In the genomic region with DNA sequence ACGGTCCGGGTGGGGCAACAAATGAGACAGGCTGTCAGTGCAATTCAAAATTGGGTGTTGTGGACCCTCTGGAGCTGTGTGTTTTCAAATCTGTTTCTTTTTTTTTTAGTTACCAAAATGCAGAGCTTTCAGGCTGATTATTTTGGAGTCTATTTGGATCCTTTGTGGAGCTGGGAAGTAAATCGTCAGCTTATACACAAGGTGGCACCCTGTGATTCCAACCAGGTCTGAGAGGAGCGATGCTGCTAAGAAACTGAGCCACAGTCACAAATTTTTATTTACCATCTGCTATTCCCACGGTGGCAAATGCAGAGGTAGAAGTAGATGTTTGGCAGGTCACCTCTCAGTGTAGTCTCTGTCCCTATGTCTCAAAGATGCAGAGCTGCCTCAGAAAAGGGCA, we compare ENCODE assay signal across 11 cellular contexts. TPM values are rescaled to one million over a fixed set of nuclear protein-coding genes. Genes with fewer than 3 reads are reported as not detected.
DNase-seq lines count a peak whose midpoint lies in the region; ATAC-seq and TF ChIP-seq lines count a peak whose summit lies in the region.
"Had no signal": no experiment of that assay in that cellular context is flagged by ENCODE, and none has a peak within 500 bp of the region (broad histone marks: within the 10 kb centered on the region; RNA-seq: fewer than 3 reads in every experiment).

No MANE protein-coding gene starts in this region.

- no peak overlapping the region for H3K56ac ChIP-seq in H9 (ENCODE audit: insufficient read length, low read depth, low read length)

- H2BK20ac ChIP-seq in H9 (ENCODE audit: low read depth, low read length, poor library complexity, severe bottlenecking), result no peak overlapping the region

- H3K9me3 ChIP-seq in H9 (ENCODE audit: control insufficient read depth, low read depth, low read length) (no peaks in the 10 kb centered on the region), adipocyte (ENCODE audit: control insufficient read depth, low read length) (no peaks in the 10 kb centered on the region)
- H3K9me3 ChIP-seq: ascending aorta had no signal

- H2BK120ac ChIP-seq in H9 (ENCODE audit: low read depth, low read length, poor library complexity, severe bottlenecking), result no peak overlapping the region

- no peak overlapping the region for H3T11ph ChIP-seq in H9 (ENCODE audit: low read length)

- H3K36me3 Mint-ChIP-seq in H9 (ENCODE audit: insufficient read depth in 1 of 3, low read depth in 3 of 3), result peaks cover 0 to 2% (median 0%) of the 10 kb centered on the region in 3 experiments; a peak in 1 of 7 replicates

- no peak overlapping the region for H4K91ac ChIP-seq in H9 (ENCODE audit: insufficient read length, low read depth, low read length)

- H3K36me3 ChIP-seq in adipocyte (ENCODE audit: control insufficient read depth, insufficient read depth, low read length, severe bottlenecking), result no peaks in the 10 kb centered on the region
- H3K36me3 ChIP-seq: ascending aorta had no signal

- H3K27me3 ChIP-seq in H9 (ENCODE audit: insufficient read depth, low read length) (no peaks in the 10 kb centered on the region), adipocyte (replicated peaks; ENCODE audit: control insufficient read depth, insufficient read depth, low read length) (peaks cover 25% of the 10 kb centered on the region), foreskin keratinocyte (no peaks in the 10 kb centered on the region)
- H3K27me3 ChIP-seq: ascending aorta had no signal

- H2AFZ ChIP-seq in H9 (ENCODE audit: low read length), result peak overlapping the region; percentile 57

- H3K4me2 ChIP-seq in H9 (ENCODE audit: insufficient read depth, insufficient read length, low read length), result no peak overlapping the region

- H2AK5ac ChIP-seq in H9 (ENCODE audit: insufficient read length, low read length), result no peak overlapping the region

- TF ChIP-seq CTCF in AG09319 (IDR thresholded peaks at IDR 0.05; ENCODE audit: low read depth, low read length) (peak; percentile 43), H9 (conservative IDR thresholded peaks at IDR 0.05) (peak; percentile 25; the same call in 1 of the 3 replicates), foreskin keratinocyte (conservative IDR thresholded peaks at IDR 0.05) (peak; percentile 36)

- ATAC-seq in foreskin keratinocyte (no peak), HG03520 (IDR thresholded peaks at IDR 0.05; ENCODE audit: unreplicated experiment) (no peak)

- peaks cover 8% of the 10 kb centered on the region for H3K23me2 ChIP-seq in H9 (ENCODE audit: insufficient read length, low read depth, low read length, poor library complexity, severe bottlenecking)

- no peak overlapping the region for H2BK12ac ChIP-seq in H9 (ENCODE audit: insufficient read length, low read depth, low read length)

- H3K18ac ChIP-seq in H9 (ENCODE audit: insufficient read length, low read depth, low read length), result no peak overlapping the region

- H3K9ac ChIP-seq in H9 (ENCODE audit: extremely low read depth, insufficient read length, low read length) (no peak overlapping the region), adipocyte (ENCODE audit: low read length) (no peak overlapping the region)

- H3K27me3 Mint-ChIP-seq in H9 (ENCODE audit: low read depth), result peaks cover 16% of the 10 kb centered on the region

- H3K4ac ChIP-seq in H9 (ENCODE audit: low read depth, low read length), result no peak overlapping the region

- H3K4me3 Mint-ChIP-seq in H9, result no peak overlapping the region

- H3K79me2 ChIP-seq in H9 (ENCODE audit: insufficient read depth, low read length), result peaks cover under 1% of the 10 kb centered on the region

- WGBS in H9 (ENCODE audit: extremely low coverage, insufficient read length, low lambda C conversion rate), result no CpG with 5 or more reads among the region's 5 CpGs

- H3K27ac ChIP-seq in H9 (ENCODE audit: insufficient read length, low read depth, low read length) (no peak overlapping the region), foreskin keratinocyte (no peak overlapping the region)
- H3K27ac ChIP-seq: ascending aorta had no signal

- no peak overlapping the region for H3K4me3 ChIP-seq in adipocyte (ENCODE audit: low read length)
- H3K4me3 ChIP-seq: ascending aorta had no signal

- no peak overlapping the region for H2BK5ac ChIP-seq in H9 (ENCODE audit: insufficient read length, low read length)

- peak; percentile 19 for DNase-seq in AG09319 (ENCODE audit: extremely low read depth, low read depth)
- DNase-seq in H9, result no peak
- peak; percentile 25 for DNase-seq in adipocyte (ENCODE audit: low read depth)
- DNase-seq in foreskin keratinocyte, result no peak
- DNase-seq in midbrain (lab: John Stamatoyannopoulos, UW), result no peak
- DNase-seq in glomerular visceral epithelial cell (ENCODE audit: extremely low spot score), result no peak
- DNase-seq in DMS79 (lab: John Stamatoyannopoulos, UW), result no peak
- DNase-seq: activated T-cell treated with anti-CD3 and anti-CD28 coated beads, Interleukin-2, amount 50 U/mL, for 48 hours; naive B cell had no signal

- H3K79me1 ChIP-seq in H9 (ENCODE audit: insufficient read depth, low read depth, low read length, poor library complexity, severe bottlenecking), result no peaks in the 10 kb centered on the region

- H4K5ac ChIP-seq in H9 (ENCODE audit: insufficient read length, low read depth, low read length), result no peak overlapping the region

- H3K4me1 ChIP-seq in H9 (ENCODE audit: insufficient read depth, low read length) (no peaks in the 10 kb centered on the region; the same call in 1 of the 2 replicates), adipocyte (ENCODE audit: control insufficient read depth, insufficient read depth, low read length) (peaks cover 3% of the 10 kb centered on the region), foreskin keratinocyte (peaks cover 12% of the 10 kb centered on the region)

- no peak overlapping the region for H3K23ac ChIP-seq in H9 (ENCODE audit: insufficient read length, low read depth, low read length)

- peaks cover 17% of the 10 kb centered on the region in 2 experiments for H3K4me1 Mint-ChIP-seq in H9

- no peak overlapping the region for H4K8ac ChIP-seq in H9 (replicated peaks; ENCODE audit: insufficient read length, low read depth, low read length)

- H2BK15ac ChIP-seq in H9 (ENCODE audit: low read depth, low read length), result no peak overlapping the region

- H3K9me3 Mint-ChIP-seq in H9, result peaks cover 0 to 2% of the 10 kb centered on the region in 2 experiments; a peak in 1 of 5 replicates
- H3K9me3 Mint-ChIP-seq: naive B cell had no signal

- no peak overlapping the region for H3K14ac ChIP-seq in H9 (ENCODE audit: insufficient read depth, low read length)

- no peaks in the 10 kb centered on the region for H4K20me1 ChIP-seq in H9 (ENCODE audit: control insufficient read depth, insufficient read depth, insufficient read length)

- H3K27ac Mint-ChIP-seq in H9, result no peak overlapping the region
- H3K27ac Mint-ChIP-seq: naive B cell had no signal

RNA-seq across cellular contexts. Expression of a gene that starts 3.8 kb away (rescaled TPM):
- total RNA-seq in H9 (2021) (31.3 and 31.5 TPM in 2 replicates), foreskin keratinocyte (11.3 and 11.5 TPM in 2 replicates)
- 2.6 and 3.2 TPM in 2 replicates for polyA plus RNA-seq in foreskin keratinocyte

Comparison
In these comparisons a context has a peak if more than half of its experiments do, and no peak if none do; other contexts are left out.
1. DNase-seq: peak in AG09319 (single experiment) and adipocyte (single experiment); none in H9 (single experiment), foreskin keratinocyte (0 of 2), midbrain (single experiment), glomerular visceral epithelial cell (single experiment) and DMS79 (single experiment).
2. Peak in every context shown above with its lines, with median percentiles within 50 percentile points of each other: CTCF ChIP-seq.